ENCODE assay signal across 1 cellular context in the genomic region with DNA sequence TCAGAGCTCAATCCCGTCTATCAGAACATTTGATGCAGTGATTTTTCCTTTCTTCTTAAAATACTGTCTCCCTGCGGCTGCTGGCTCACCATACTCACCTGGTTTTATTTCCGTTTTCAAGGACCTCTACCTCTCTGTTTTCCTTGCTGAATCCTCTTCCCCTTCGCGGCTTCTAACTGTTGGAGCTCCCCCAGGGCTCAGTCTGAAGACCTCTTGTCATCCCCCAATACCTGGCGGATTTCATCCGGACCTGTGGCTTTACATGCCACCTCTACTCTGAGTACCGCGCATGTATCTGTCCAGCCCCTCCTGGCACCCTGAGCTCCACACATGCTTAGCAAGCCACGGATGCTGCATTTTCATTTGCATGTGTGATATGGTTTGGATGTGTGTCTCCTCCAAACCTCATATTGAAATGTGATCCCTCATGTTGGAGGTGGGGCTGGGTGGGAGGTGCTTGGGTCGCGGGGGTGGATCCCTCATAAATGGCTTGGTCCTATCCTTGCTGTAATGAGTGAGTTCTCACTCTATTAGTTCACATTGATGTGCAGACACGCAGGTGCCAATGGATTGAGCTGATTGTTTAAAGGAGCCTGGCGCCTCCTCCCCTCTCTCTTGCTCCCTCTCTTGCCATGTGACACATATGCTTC.
TF ChIP-seq lines count a peak whose summit lies in the region.

No MANE protein-coding gene starts in this region.

TF ChIP-seq in H1, 55 proteins besides CTCF, POLR2A, EP300 and RAD21:
- no peak for TF ChIP-seq EZH2 (IDR thresholded peaks at IDR 0.05; ENCODE audit: low read depth, low read length, severe bottlenecking)
- TF ChIP-seq TBP (IDR thresholded peaks at IDR 0.05; ENCODE audit: low read depth, low read length) = no peak
- no peak for TF ChIP-seq CTBP2 (IDR thresholded peaks at IDR 0.05; ENCODE audit: borderline replicate concordance, insufficient read depth, insufficient read length, low read length)
- TF ChIP-seq POLR2AphosphoS5 (IDR thresholded peaks at IDR 0.05; ENCODE audit: low read depth, low read length) = no peak
- TF ChIP-seq RFX5 (IDR thresholded peaks at IDR 0.05; ENCODE audit: borderline replicate concordance, low read depth, low read length) = no peak
- no peak for TF ChIP-seq BRCA1 (IDR thresholded peaks at IDR 0.05; ENCODE audit: low read depth, low read length)
- TF ChIP-seq HDAC6 (IDR thresholded peaks at IDR 0.05; ENCODE audit: low read depth, low read length) = no peak
- no peak for TF ChIP-seq SP4 (IDR thresholded peaks at IDR 0.05; ENCODE audit: low read length)
- TF ChIP-seq HDAC2 (IDR thresholded peaks at IDR 0.05; ENCODE audit: borderline replicate concordance in 1 of 2, low read depth in 2 of 2, low read length in 2 of 2) = no peak
